Comparison of ENCODE assay signal across 1 cellular context in genomic region chr15:34654625-34655024, GRCh38.
TF ChIP-seq lines count a peak whose summit lies in the region.

No MANE protein-coding gene starts in this region.

TF ChIP-seq in K562, 482 proteins besides CTCF, POLR2A, EP300 and RAD21 (continued from another document and continues in another):
- TF ChIP-seq MNT (conservative IDR thresholded peaks at IDR 0.05) (no peak), POLR2AphosphoS5 (IDR thresholded peaks at IDR 0.05; ENCODE audit: control insufficient read depth, insufficient read depth, low read depth, low read length) (peak; percentile 33; the same call in 1 of the 2 replicates), BDP1 (IDR thresholded peaks at IDR 0.05; ENCODE audit: insufficient read depth, insufficient read length) (no peak), HOXB6 (CRISPR knock-in tag; IDR thresholded peaks at IDR 0.05; ENCODE audit: borderline replicate concordance) (no peak), ZNF316 (IDR thresholded peaks at IDR 0.05) (no peak), JUND (IDR thresholded peaks at IDR 0.05; ENCODE audit: borderline replicate concordance, low read depth, low read length) (peak; percentile 38; the same call in 1 of the 2 replicates), JUND (tag; IDR thresholded peaks at IDR 0.05; ENCODE audit: borderline replicate concordance, low read depth, low read length) (no peak; the same call in 2 of the 3 replicates), RAD51 (IDR thresholded peaks at IDR 0.05; ENCODE audit: borderline replicate concordance, low read depth) (no peak), KDM1A (IDR thresholded peaks at IDR 0.05) (peak; percentile 86 to 88), ZNF77 (CRISPR knock-in tag; IDR thresholded peaks at IDR 0.05) (no peak), CCNT2 (IDR thresholded peaks at IDR 0.05; ENCODE audit: borderline replicate concordance, extremely low read depth, insufficient read length, low read depth, low read length) (peak; percentile 53), ZBTB26 (CRISPR knock-in tag; IDR thresholded peaks at IDR 0.05) (no peak), HMBOX1 (IDR thresholded peaks at IDR 0.05) (peak; percentile 97), EHMT2 (IDR thresholded peaks at IDR 0.05) (no peak), TAF1 (IDR thresholded peaks at IDR 0.05; ENCODE audit: control insufficient read depth, extremely low read depth, insufficient read depth, low read length, severe bottlenecking) (no peak), MEF2A (IDR thresholded peaks at IDR 0.05; ENCODE audit: control insufficient read depth, low read depth, low read length) (peak; percentile 78; the same call in 1 of the 2 replicates), CBFA2T3 (IDR thresholded peaks at IDR 0.05) (peak; percentile 90), ZBTB2 (IDR thresholded peaks at IDR 0.05) (0 out of 2 replicates have a peak, but pooled peaks have one; percentile 47), RCOR1 (IDR thresholded peaks at IDR 0.05; ENCODE audit: borderline replicate concordance in 1 of 2, low read depth in 2 of 2, low read length in 2 of 2) (peak; percentile 44 to 73; a peak in 3 of 4 replicates), XRCC5 (IDR thresholded peaks at IDR 0.05; ENCODE audit: low read depth, low read length) (no peak), ZNF589 (CRISPR knock-in tag; IDR thresholded peaks at IDR 0.05; ENCODE audit: low read depth) (no peak), KLF1 (tag; IDR thresholded peaks at IDR 0.05) (no peak), E4F1 (CRISPR knock-in tag; IDR thresholded peaks at IDR 0.05; ENCODE audit: borderline replicate concordance) (no peak), DPF2 (IDR thresholded peaks at IDR 0.05) (peak; percentile 57), ZNF76 (CRISPR knock-in tag; IDR thresholded peaks at IDR 0.05; ENCODE audit: borderline replicate concordance) (no peak), NCOA2 (IDR thresholded peaks at IDR 0.05; ENCODE audit: partially characterized antibody in 2 of 2) (peak in 1 of 2 experiments; percentile 18), TAL1 (IDR thresholded peaks at IDR 0.05) (peak; percentile 56; the same call in 1 of the 2 replicates), HBP1 (CRISPR knock-in tag; IDR thresholded peaks at IDR 0.05) (no peak), ZNF324 (CRISPR knock-in tag; IDR thresholded peaks at IDR 0.05) (no peak), REST (CRISPR knock-in tag; IDR thresholded peaks at IDR 0.05; ENCODE audit: low read depth) (no peak), ZSCAN29 (IDR thresholded peaks at IDR 0.05) (no peak), GATAD2B (IDR thresholded peaks at IDR 0.05; ENCODE audit: borderline replicate concordance) (no peak), MLLT1 (IDR thresholded peaks at IDR 0.05) (peak in 1 of 2 experiments; percentile 30; a peak in 1 of 4 replicates), HMG20A (CRISPR knock-in tag; conservative IDR thresholded peaks at IDR 0.05) (no peak), VEZF1 (CRISPR knock-in tag; IDR thresholded peaks at IDR 0.05) (no peak), POLR3A (IDR thresholded peaks at IDR 0.05; ENCODE audit: borderline replicate concordance, extremely low read depth, insufficient read depth, insufficient read length) (no peak), BRD9 (IDR thresholded peaks at IDR 0.05; ENCODE audit: low read depth, partially characterized antibody) (no peak), ZNF668 (CRISPR knock-in tag; IDR thresholded peaks at IDR 0.05) (no peak), SNRNP70 (optimal IDR thresholded peaks at IDR 0.05; ENCODE audit: low read depth, low read length) (no peak), NFXL1 (CRISPR knock-in tag; IDR thresholded peaks at IDR 0.05) (no peak), ATF1 (CRISPR knock-in tag; IDR thresholded peaks at IDR 0.05) (no peak), ATF1 (tag; IDR thresholded peaks at IDR 0.05) (peak; percentile 19; the same call in 1 of the 2 replicates), HSF4 (CRISPR knock-in tag; IDR thresholded peaks at IDR 0.05; ENCODE audit: borderline replicate concordance) (no peak), FOXA3 (CRISPR knock-in tag; conservative IDR thresholded peaks at IDR 0.05 in 1 of 2, IDR thresholded peaks at IDR 0.05 in 1 of 2) (no peak), XRCC3 (IDR thresholded peaks at IDR 0.05) (no peak), NCOR1 (IDR thresholded peaks at IDR 0.05) (peak; percentile 76), ZBTB33 (CRISPR knock-in tag; IDR thresholded peaks at IDR 0.05) (no peak)
